ENCODE assay signal across 22 cellular contexts in the genomic region with DNA sequence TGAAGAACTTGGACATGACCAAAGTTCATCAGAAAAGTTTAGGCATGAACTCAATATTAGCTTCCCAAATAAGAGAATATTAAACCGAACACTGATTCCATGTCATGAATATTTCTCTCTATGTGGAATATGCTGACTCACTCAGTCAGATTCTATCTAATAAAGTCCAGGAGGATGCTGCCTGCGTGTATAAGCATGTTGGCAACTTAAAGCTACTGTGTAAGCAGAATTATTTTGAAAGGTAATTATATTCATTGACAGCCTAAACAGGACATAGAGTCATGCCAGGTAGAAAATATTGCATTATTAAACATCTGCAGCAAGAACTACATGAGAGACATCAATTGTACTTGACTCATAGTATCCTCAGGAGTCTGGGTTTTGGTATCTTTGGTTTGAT.
"Had no signal": no experiment of that assay in that cellular context is flagged by ENCODE, and none has a peak within 500 bp of the region (broad histone marks: within the 10 kb centered on the region; RNA-seq: fewer than 3 reads in every experiment).

No MANE protein-coding gene starts in this region.

- FAIRE-seq: endometrium, frontal cortex, islet of Langerhans had no signal

- H3K9me3 ChIP-seq: heart right ventricle, psoas muscle, right lobe of liver, suprapubic skin, tibial artery, upper lobe of left lung, uterus had no signal

- H3K4me1 ChIP-seq: heart right ventricle, parathyroid adenoma, psoas muscle, right lobe of liver, suprapubic skin, tibial artery, upper lobe of left lung, uterus had no signal

- H3K36me3 ChIP-seq: heart right ventricle, right lobe of liver, suprapubic skin, tibial artery, upper lobe of left lung, uterus had no signal

- H3K27ac ChIP-seq: dorsolateral prefrontal cortex, heart right ventricle, parathyroid adenoma, psoas muscle, right lobe of liver, suprapubic skin, tibial artery, upper lobe of left lung, uterus had no signal

- H3K27me3 ChIP-seq: dorsolateral prefrontal cortex, heart right ventricle, right lobe of liver, suprapubic skin, tibial artery, upper lobe of left lung, uterus had no signal

- H3K9ac ChIP-seq: parathyroid adenoma had no signal

- DNase-seq: cortex of kidney; dorsolateral prefrontal cortex; effector CD8-positive, alpha-beta T cell; heart right ventricle; hypothalamus; naive thymus-derived CD4-positive, alpha-beta T cell; nephron progenitor cell; psoas muscle; retina; right lobe of liver; stimulated activated CD4-positive, alpha-beta T cell treated with anti-CD3 and anti-CD28 coated beads, Interleukin-4, amount 100 ng/mL, for 1 hour; stimulated activated CD8-positive, alpha-beta memory T cell treated with anti-CD3 and anti-CD28 coated beads, Interleukin-4, amount 100 ng/mL, for 48 hours; stimulated activated naive CD8-positive, alpha-beta T cell treated with anti-CD3 and anti-CD28 coated beads, Interleukin-15, Interleukin-2, amounts not matched to agents 100 U/mL and 50 U/mL, for 24 hours; tibial artery; upper lobe of left lung; uterus had no signal

- ATAC-seq: heart right ventricle; naive thymus-derived CD4-positive, alpha-beta T cell; psoas muscle; right lobe of liver; stimulated activated effector memory CD8-positive, alpha-beta T cell treated with anti-CD3 and anti-CD28 coated beads, Interleukin-12 subunit alpha, Interleukin-12 subunit beta, amount 100 ng/mL, for 72 hours; stimulated activated naive CD8-positive, alpha-beta T cell treated with anti-CD3 and anti-CD28 coated beads, Interleukin-15, Interleukin-2, amounts not matched to agents 100 U/mL and 50 U/mL, for 24 hours had no signal

- H2AFZ ChIP-seq: parathyroid adenoma had no signal

- H3K4me3 ChIP-seq: dorsolateral prefrontal cortex, heart right ventricle, psoas muscle, right lobe of liver, suprapubic skin, tibial artery, upper lobe of left lung, uterus had no signal
